Comparison of ENCODE assay signal across 26 cellular contexts in the genomic region with DNA sequence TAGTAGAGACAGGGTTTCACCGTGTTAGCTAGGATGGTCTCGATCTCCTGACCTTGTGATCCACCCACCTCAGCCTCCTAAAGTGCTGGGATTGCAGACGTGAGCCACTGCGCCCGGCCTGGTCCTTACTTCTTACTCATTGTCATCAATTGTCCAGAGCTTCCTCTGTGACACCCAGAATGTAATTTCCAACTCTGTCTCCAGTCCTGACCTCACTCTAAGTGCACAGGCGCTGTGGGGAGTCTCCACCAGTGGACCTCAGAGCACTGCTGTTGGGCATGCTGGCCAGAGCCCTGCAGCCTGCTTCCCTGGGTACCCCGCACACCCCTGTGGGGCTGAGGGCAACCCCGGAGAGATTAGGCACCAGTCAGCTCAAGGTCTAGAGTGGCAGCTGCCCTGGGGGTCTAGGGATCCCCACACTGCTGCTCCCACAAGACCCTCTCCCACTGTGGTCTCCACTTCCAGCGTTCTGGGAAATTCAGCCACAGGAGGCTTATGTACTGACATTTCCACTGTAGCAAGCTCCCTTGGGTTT.
"Had no signal": no experiment of that assay in that cellular context is flagged by ENCODE, and none has a peak within 500 bp of the region (broad histone marks: within the 10 kb centered on the region; RNA-seq: fewer than 3 reads in every experiment).

No MANE protein-coding gene starts in this region.

- H3K27me3 ChIP-seq: brain microvascular endothelial cell had no signal

- H3K4me1 Mint-ChIP-seq: activated CD4-positive, alpha-beta T cell treated with anti-CD3 and anti-CD28 coated beads for 36 hours; activated CD4-positive, alpha-beta T cell treated with anti-CD3 and anti-CD28 coated beads, Interleukin-2, amount 10 ng/mL, durations not matched to agents 24 days and 14 days; activated CD8-positive, alpha-beta memory T cell treated with anti-CD3 and anti-CD28 coated beads, Interleukin-2, amount 10 ng/mL, durations not matched to agents 7 days and 5 days; activated naive CD8-positive, alpha-beta T cell treated with anti-CD3 and anti-CD28 coated beads, Interleukin-2, amount 10 ng/mL, durations not matched to agents 7 days and 5 days; T-helper 17 cell had no signal

- H3K36me3 ChIP-seq: brain microvascular endothelial cell had no signal

- ATAC-seq: activated CD4-positive, alpha-beta T cell treated with anti-CD3 and anti-CD28 coated beads for 36 hours; activated CD8-positive, alpha-beta memory T cell treated with anti-CD3 and anti-CD28 coated beads, Interleukin-2, amount 10 ng/mL, durations not matched to agents 7 days and 5 days; activated CD8-positive, alpha-beta T cell treated with anti-CD3 and anti-CD28 coated beads, Interleukin-2, amount 10 ng/mL, durations not matched to agents 7 days and 5 days; activated naive CD4-positive, alpha-beta T cell treated with anti-CD3 and anti-CD28 coated beads, Interleukin-2, amount 50 U/mL, for 72 hours; T-helper 17 cell had no signal

- H3K36me3 Mint-ChIP-seq: activated CD4-positive, alpha-beta memory T cell treated with anti-CD3 and anti-CD28 coated beads for 36 hours; activated CD8-positive, alpha-beta memory T cell treated with anti-CD3 and anti-CD28 coated beads, Interleukin-2, amount 10 ng/mL, durations not matched to agents 7 days and 5 days; activated naive CD8-positive, alpha-beta T cell treated with anti-CD3 and anti-CD28 coated beads, Interleukin-2, amount 10 ng/mL, durations not matched to agents 7 days and 5 days had no signal

- DNase-seq: activated CD4-positive, alpha-beta memory T cell treated with anti-CD3 and anti-CD28 coated beads for 36 hours; activated CD4-positive, alpha-beta T cell treated with anti-CD3 and anti-CD28 coated beads for 36 hours; activated CD4-positive, alpha-beta T cell treated with anti-CD3 and anti-CD28 coated beads, Interleukin-2, amount 10 ng/mL, durations not matched to agents 24 days and 14 days; activated CD4-positive, CD25-positive, alpha-beta regulatory T cell; activated CD4-positive, CD25-positive, alpha-beta regulatory T cell treated with anti-CD3 and anti-CD28 coated beads, Interleukin-2, amount 50 U/mL, for 72 hours; activated CD8-positive, alpha-beta memory T cell treated with anti-CD3 and anti-CD28 coated beads, Interleukin-2, amount 10 ng/mL, durations not matched to agents 7 days and 5 days; activated CD8-positive, alpha-beta memory T cell treated with anti-CD3 and anti-CD28 coated beads, Interleukin-2, amount 50 U/mL, for 4 hours; activated CD8-positive, alpha-beta T cell treated with anti-CD3 and anti-CD28 coated beads, Interleukin-2, amount 10 ng/mL, durations not matched to agents 7 days and 5 days; activated effector memory CD4-positive, alpha-beta T cell treated with anti-CD3 and anti-CD28 coated beads, Interleukin-2, amount 50 U/mL, for 16 hours; activated naive CD4-positive, alpha-beta T cell treated with anti-CD3 and anti-CD28 coated beads for 36 hours; activated naive CD8-positive, alpha-beta T cell treated with anti-CD3 and anti-CD28 coated beads, Interleukin-2, amount 10 ng/mL, durations not matched to agents 7 days and 5 days; activated T-cell treated with anti-CD3 and anti-CD28 coated beads, Interleukin-2, amount 50 U/mL, for 1 hour; activated T-cell treated with anti-CD3 and anti-CD28 coated beads, Interleukin-2, amount 50 U/mL, for 48 hours; brain microvascular endothelial cell; cortex of kidney; dermis blood vessel endothelial cell; effector CD8-positive, alpha-beta T cell; foreskin fibroblast; T-helper 1 cell; T-helper 17 cell; T1000 had no signal

- H3K27ac ChIP-seq: brain microvascular endothelial cell, epithelial cell of prostate had no signal

- H3K27ac Mint-ChIP-seq: activated CD4-positive, alpha-beta memory T cell treated with anti-CD3 and anti-CD28 coated beads for 36 hours; activated CD4-positive, alpha-beta T cell treated with anti-CD3 and anti-CD28 coated beads for 36 hours; activated CD4-positive, alpha-beta T cell treated with anti-CD3 and anti-CD28 coated beads, Interleukin-2, amount 10 ng/mL, durations not matched to agents 24 days and 14 days; activated CD8-positive, alpha-beta memory T cell treated with anti-CD3 and anti-CD28 coated beads, Interleukin-2, amount 10 ng/mL, durations not matched to agents 7 days and 5 days; activated CD8-positive, alpha-beta T cell treated with anti-CD3 and anti-CD28 coated beads, Interleukin-2, amount 10 ng/mL, durations not matched to agents 7 days and 5 days; activated naive CD4-positive, alpha-beta T cell treated with anti-CD3 and anti-CD28 coated beads for 36 hours; activated naive CD4-positive, alpha-beta T cell treated with anti-CD3 and anti-CD28 coated beads, Interleukin-2, amount 50 U/mL, for 72 hours; activated naive CD8-positive, alpha-beta T cell treated with anti-CD3 and anti-CD28 coated beads, Interleukin-2, amount 10 ng/mL, durations not matched to agents 7 days and 5 days; activated T-helper 1 cell treated with anti-CD3 and anti-CD28 coated beads, Interleukin-12 subunit alpha, Interleukin-12 subunit beta, Interleukin-2, Interleukin-4 antibody, amounts not matched to agents 30 ng/mL and 10 ng/mL and 1 ng/mL, durations not matched to agents 14 hours and 24 hours and 36 hours; activated T-helper 2 cell treated with anti-CD3 and anti-CD28 coated beads, Interferon-gamma antibody, Interleukin-2, Interleukin-4, amounts not matched to agents 10 μg/mL and 5 μg/mL and 100 μg/mL, durations not matched to agents 14 hours and 24 hours and 36 hours; T-helper 17 cell; T-helper 2 cell treated with Interferon-gamma antibody and Interleukin-4, amounts not matched to agents 5 μg/mL and 100 μg/mL, for 36 hours had no signal

- H3K27me3 Mint-ChIP-seq: activated CD4-positive, alpha-beta T cell treated with anti-CD3 and anti-CD28 coated beads, Interleukin-2, amount 10 ng/mL, durations not matched to agents 24 days and 14 days; activated CD8-positive, alpha-beta memory T cell treated with anti-CD3 and anti-CD28 coated beads, Interleukin-2, amount 10 ng/mL, durations not matched to agents 7 days and 5 days had no signal

- H3K4me3 Mint-ChIP-seq: activated CD4-positive, alpha-beta memory T cell treated with anti-CD3 and anti-CD28 coated beads for 36 hours; activated CD4-positive, alpha-beta T cell treated with anti-CD3 and anti-CD28 coated beads for 36 hours; activated CD4-positive, alpha-beta T cell treated with anti-CD3 and anti-CD28 coated beads, Interleukin-2, amount 10 ng/mL, durations not matched to agents 24 days and 14 days; activated CD8-positive, alpha-beta memory T cell treated with anti-CD3 and anti-CD28 coated beads, Interleukin-2, amount 10 ng/mL, durations not matched to agents 7 days and 5 days; activated CD8-positive, alpha-beta T cell treated with anti-CD3 and anti-CD28 coated beads, Interleukin-2, amount 10 ng/mL, durations not matched to agents 7 days and 5 days; activated naive CD4-positive, alpha-beta T cell treated with anti-CD3 and anti-CD28 coated beads for 36 hours; activated naive CD8-positive, alpha-beta T cell treated with anti-CD3 and anti-CD28 coated beads, Interleukin-2, amount 10 ng/mL, durations not matched to agents 7 days and 5 days; activated T-helper 1 cell treated with anti-CD3 and anti-CD28 coated beads, Interleukin-12 subunit alpha, Interleukin-12 subunit beta, Interleukin-2, Interleukin-4 antibody, amounts not matched to agents 30 ng/mL and 10 ng/mL and 1 ng/mL, durations not matched to agents 14 hours and 24 hours and 36 hours; T-helper 17 cell; T-helper 2 cell treated with Interferon-gamma antibody and Interleukin-4, amounts not matched to agents 5 μg/mL and 100 μg/mL, for 36 hours had no signal

- H3K9me3 Mint-ChIP-seq: activated CD4-positive, alpha-beta memory T cell treated with anti-CD3 and anti-CD28 coated beads for 36 hours; activated CD4-positive, alpha-beta T cell treated with anti-CD3 and anti-CD28 coated beads, Interleukin-2, amount 10 ng/mL, durations not matched to agents 24 days and 14 days; activated naive CD4-positive, alpha-beta T cell treated with anti-CD3 and anti-CD28 coated beads for 36 hours; activated naive CD4-positive, alpha-beta T cell treated with anti-CD3 and anti-CD28 coated beads, Interleukin-2, amount 50 U/mL, for 72 hours; activated naive CD8-positive, alpha-beta T cell treated with anti-CD3 and anti-CD28 coated beads, Interleukin-2, amount 10 ng/mL, durations not matched to agents 7 days and 5 days; activated T-helper 1 cell treated with anti-CD3 and anti-CD28 coated beads, Interleukin-12 subunit alpha, Interleukin-12 subunit beta, Interleukin-2, Interleukin-4 antibody, amounts not matched to agents 30 ng/mL and 10 ng/mL and 1 ng/mL, durations not matched to agents 14 hours and 24 hours and 36 hours had no signal
